In genomic region chr1:176843352-176844297, GRCh38 we compare ENCODE assay signal across 9 cellular contexts.
DNase-seq lines count a peak whose midpoint lies in the region; ATAC-seq, FAIRE-seq and TF ChIP-seq lines count a peak whose summit lies in the region.
"Had no signal": no experiment of that assay in that cellular context is flagged by ENCODE, and none has a peak within 500 bp of the region (broad histone marks: within the 10 kb centered on the region; RNA-seq: fewer than 3 reads in every experiment).

No MANE protein-coding gene starts in this region.

- CTCF ChIA-PET in AG04449 (lab: Yijun Ruan, JAX) = interaction anchor here (1.0 to 5.6 kb wide), 5 partner anchors 152 to 1692 kb away, joined by 3 to 38 read pairs (median 6); no protein-coding TSS in a partner anchor
- CTCF ChIA-PET in CD4-positive, alpha-beta memory T cell (lab: Charles Lee; ENCODE audit: partially characterized antibody) = no interaction called here

- H3K27me3 ChIP-seq in HAP-1 (ENCODE audit: low read depth) (no peaks in the 10 kb centered on the region), NT2/D1 (ENCODE audit: insufficient read depth, insufficient read length) (no peaks in the 10 kb centered on the region), pancreas (no peaks in the 10 kb centered on the region)
- no peaks in the 10 kb centered on the region for H3K27me3 ChIP-seq in CD4-positive, alpha-beta memory T cell (ENCODE audit: insufficient read depth, low read length)

- intact Hi-C loops in pancreas (cut with DNase I) = loop anchor here in 2 of 3 donors (10.0 kb wide), 2 partner anchors 279 to 289 kb away; no protein-coding TSS in a partner anchor
- intact Hi-C loops in CD4-positive, alpha-beta memory T cell (cut with micrococcal nuclease) = no loop called here

- in situ Hi-C loops in HAP-1 (cut with MboI; ENCODE audit: low sequenced_read_pairs) = no loop called here

- no peak overlapping the region for H3K4me3 ChIP-seq in AG04449 (ENCODE audit: low read depth, low read length)
- no peak overlapping the region for H3K4me3 ChIP-seq in HAP-1
- no peak overlapping the region for H3K4me3 ChIP-seq in NT2/D1 (ENCODE audit: insufficient read length, low read depth)
- H3K4me3 ChIP-seq in pancreas = no peak overlapping the region
- H3K4me3 ChIP-seq in CD4-positive, alpha-beta memory T cell (ENCODE audit: low read length in 2 of 2) = no peak overlapping the region

- H3K36me3 ChIP-seq in HAP-1 (replicated peaks) (no peaks in the 10 kb centered on the region), NT2/D1 (ENCODE audit: insufficient read depth, insufficient read length, low read length) (no peaks in the 10 kb centered on the region), pancreas (no peaks in the 10 kb centered on the region)
- no peaks in the 10 kb centered on the region for H3K36me3 ChIP-seq in CD4-positive, alpha-beta memory T cell (ENCODE audit: insufficient read depth, low read length)

- POLR2A ChIA-PET in AG04449 (lab: Yijun Ruan, JAX) = no interaction called here
- POLR2A ChIA-PET in CD4-positive, alpha-beta memory T cell (lab: Charles Lee; ENCODE audit: partially characterized antibody) = no interaction called here

- H3K4me1 Mint-ChIP-seq in CD4-positive, alpha-beta memory T cell = no peaks in the 10 kb centered on the region

- DNase-seq in AG04449 (ENCODE audit: low read depth, low spot score) = peak; percentile 26
- DNase-seq in HAP-1 (ENCODE audit: low spot score in 2 of 2) = peak; percentile 12 to 27
- peak; percentile 54 for DNase-seq in NT2/D1 (ENCODE audit: low read depth, low spot score)
- peak; percentile 27 for DNase-seq in fibroblast of peridontal ligament (ENCODE audit: extremely low read depth)
- DNase-seq in pancreas = peak in 3 of 6 donors; percentile 13 to 55 (median 16)
- DNase-seq in CD4-positive, alpha-beta memory T cell = no peak
- no peak for DNase-seq in cortex of kidney (lab: John Stamatoyannopoulos, UW)

- peaks cover 1 to 3% of the 10 kb centered on the region in 2 donors for H3K27me3 Mint-ChIP-seq in CD4-positive, alpha-beta memory T cell

- peak in 3 of 4 donors; percentile 82 to 86 (median 83) for ATAC-seq in pancreas
- no peak for ATAC-seq in GM18517 (IDR thresholded peaks at IDR 0.05; ENCODE audit: unreplicated experiment)

- WGBS in pancreas, 2 donors = 37 to 38% methylated on average over 4 of the region's 4 CpGs

- H3K4me1 ChIP-seq in HAP-1 = no peaks in the 10 kb centered on the region
- no peaks in the 10 kb centered on the region for H3K4me1 ChIP-seq in NT2/D1 (ENCODE audit: insufficient read depth, insufficient read length)
- no peaks in the 10 kb centered on the region for H3K4me1 ChIP-seq in pancreas
- H3K4me1 ChIP-seq in CD4-positive, alpha-beta memory T cell (ENCODE audit: insufficient read depth, low read length) = no peaks in the 10 kb centered on the region

- FAIRE-seq in pancreas (lab: Jason Lieb, UNC) = no peak
- FAIRE-seq: GM18507 had no signal

- no peak overlapping the region for H3K27ac Mint-ChIP-seq in CD4-positive, alpha-beta memory T cell

- H3K9ac ChIP-seq in NT2/D1 (ENCODE audit: insufficient read length, low read depth) = no peak overlapping the region

- no peaks in the 10 kb centered on the region for H3K9me3 ChIP-seq in HAP-1
- no peaks in the 10 kb centered on the region for H3K9me3 ChIP-seq in NT2/D1 (ENCODE audit: insufficient read depth, low read length)
- H3K9me3 ChIP-seq in pancreas = no peaks in the 10 kb centered on the region
- no peaks in the 10 kb centered on the region for H3K9me3 ChIP-seq in CD4-positive, alpha-beta memory T cell (ENCODE audit: control insufficient read depth in 1 of 2, low read length in 2 of 2)

- H3K36me3 Mint-ChIP-seq in CD4-positive, alpha-beta memory T cell = no peaks in the 10 kb centered on the region

- peaks cover 0 to 2% (median 0%) of the 10 kb centered on the region in 8 donors for H3K9me3 Mint-ChIP-seq in CD4-positive, alpha-beta memory T cell

- H3K27ac ChIP-seq in pancreas = no peak overlapping the region
- no peak overlapping the region for H3K27ac ChIP-seq in CD4-positive, alpha-beta memory T cell (ENCODE audit: low read depth, low read length)

- TF ChIP-seq CTCF in AG04449 (IDR thresholded peaks at IDR 0.05; ENCODE audit: insufficient read depth, low read length, missing control alignments) (peak; percentile 39), pancreas (IDR thresholded peaks at IDR 0.05) (peak in 2 of 4 donors; percentile 37 to 41)

- no peak overlapping the region for H3K4me3 Mint-ChIP-seq in CD4-positive, alpha-beta memory T cell

Comparison
In these comparisons a context has a peak if more than half of its experiments do, and no peak if none do; other contexts are left out.
1. DNase-seq: peak in AG04449 (single experiment), HAP-1 (2 of 2), NT2/D1 (single experiment) and fibroblast of peridontal ligament (single experiment); none in CD4-positive, alpha-beta memory T cell (0 of 5) and cortex of kidney (single experiment).